Comparison of ENCODE assay signal across 8 cellular contexts in genomic region chr14:89365071-89365801, GRCh38. TPM values are rescaled to one million over a fixed set of nuclear protein-coding genes. Genes with fewer than 3 reads are reported as not detected.
A peak's percentile ranks its signal among the peaks of the same experiment; 100 is the strongest.
DNase-seq lines count a peak whose midpoint lies in the region; ATAC-seq lines count a peak whose summit lies in the region.

No MANE protein-coding gene starts in this region.

- DNase-seq in CD4-positive, CD25-positive, alpha-beta regulatory T cell: peak; percentile 29 to 80 (median 67)
- peak; percentile 73 for DNase-seq in Jurkat, Clone E6-1 (ENCODE audit: low read depth, low spot score)
- DNase-seq in activated CD8-positive, alpha-beta memory T cell treated with anti-CD3 and anti-CD28 coated beads, Interleukin-2, amount 50 U/mL, for 1 hour (ENCODE audit: extremely low read depth): peak; percentile 23
- DNase-seq in hepatic stellate cell (ENCODE audit: low spot score): peak; percentile 74
- peak; percentile 17 to 28 for DNase-seq in stimulated activated CD8-positive, alpha-beta memory T cell treated with anti-CD3 and anti-CD28 coated beads, Interleukin-4, amount 100 ng/mL, for 1 hour (ENCODE audit: low read depth in 2 of 2, low spot score in 1 of 2)
- no peak for DNase-seq in D341Med (ENCODE audit: low spot score)
- DNase-seq in cerebellar cortex (ENCODE audit: low spot score): no peak

- peak overlapping the region; percentile 85 to 95 (median 92) for H3K27ac Mint-ChIP-seq in CD4-positive, CD25-positive, alpha-beta regulatory T cell

- peak overlapping the region; percentile 77 for H3K4me3 ChIP-seq in CD4-positive, CD25-positive, alpha-beta regulatory T cell (ENCODE audit: low read depth, low read length)
- peak overlapping the region; percentile 21 for H3K4me3 ChIP-seq in Jurkat, Clone E6-1 (ENCODE audit: low read length)

- H3K4me3 Mint-ChIP-seq in CD4-positive, CD25-positive, alpha-beta regulatory T cell: peak overlapping the region; percentile 61 to 90 (median 82)

- H3K9me3 ChIP-seq in CD4-positive, CD25-positive, alpha-beta regulatory T cell (ENCODE audit: control insufficient read depth in 2 of 2, low read length in 2 of 2): no peaks in the 10 kb centered on the region

- no peaks in the 10 kb centered on the region for H3K36me3 ChIP-seq in CD4-positive, CD25-positive, alpha-beta regulatory T cell (ENCODE audit: control insufficient read depth, insufficient read depth, low read length)

- peaks cover 0 to 2% (median 0%) of the 10 kb centered on the region in 7 donors for H3K9me3 Mint-ChIP-seq in CD4-positive, CD25-positive, alpha-beta regulatory T cell

- H3K27me3 Mint-ChIP-seq in CD4-positive, CD25-positive, alpha-beta regulatory T cell: no peaks in the 10 kb centered on the region

- H3K36me3 Mint-ChIP-seq in CD4-positive, CD25-positive, alpha-beta regulatory T cell: no peaks in the 10 kb centered on the region

- H3K27me3 ChIP-seq in CD4-positive, CD25-positive, alpha-beta regulatory T cell (ENCODE audit: control insufficient read depth, insufficient read depth, low read length): no peaks in the 10 kb centered on the region

- peaks cover 25 to 72% (median 44%) of the 10 kb centered on the region in 4 donors for H3K4me1 Mint-ChIP-seq in CD4-positive, CD25-positive, alpha-beta regulatory T cell

- H3K27ac ChIP-seq in CD4-positive, CD25-positive, alpha-beta regulatory T cell (ENCODE audit: insufficient read depth, low read length, poor library complexity, severe bottlenecking): peak overlapping the region; percentile 81

- peak; percentile 88 to 93 for ATAC-seq in CD4-positive, CD25-positive, alpha-beta regulatory T cell (ENCODE audit: low read depth in 2 of 2)
- ATAC-seq in GM21390 (IDR thresholded peaks at IDR 0.05; ENCODE audit: unreplicated experiment): peak; percentile 92

- H3K4me1 ChIP-seq in CD4-positive, CD25-positive, alpha-beta regulatory T cell (ENCODE audit: control insufficient read depth, insufficient read depth, low read length, poor library complexity, severe bottlenecking): peaks cover 25% of the 10 kb centered on the region

RNA-seq across cellular contexts. Expression of gene FOXN3, which starts 51.8 kb away (rescaled TPM):
- total RNA-seq in CD4-positive, CD25-positive, alpha-beta regulatory T cell: 203 TPM
- 100 to 1,000 TPM; 108 to 126 (median 110) TPM for polyA plus RNA-seq in CD4-positive, CD25-positive, alpha-beta regulatory T cell
- 30.0 TPM for polyA plus RNA-seq in Jurkat, Clone E6-1 (2012; ENCODE audit: insufficient read depth, insufficient read length)

Comparison
In these comparisons a context has a peak if more than half of its experiments do, and no peak if none do; other contexts are left out.
1. DNase-seq: peak in CD4-positive, CD25-positive, alpha-beta regulatory T cell (3 of 3), Jurkat, Clone E6-1 (single experiment), activated CD8-positive, alpha-beta memory T cell treated with anti-CD3 and anti-CD28 coated beads, Interleukin-2, amount 50 U/mL, for 1 hour (single experiment), hepatic stellate cell (single experiment) and stimulated activated CD8-positive, alpha-beta memory T cell treated with anti-CD3 and anti-CD28 coated beads, Interleukin-4, amount 100 ng/mL, for 1 hour (2 of 2); none in D341Med (single experiment) and cerebellar cortex (single experiment).